ENCODE assay signal across 9 cellular contexts in genomic region chr1:62144238-62144831, GRCh38. TPM values are rescaled to one million over a fixed set of nuclear protein-coding genes. Genes with fewer than 3 reads are reported as not detected.
DNase-seq lines count a peak whose midpoint lies in the region; ATAC-seq, FAIRE-seq and TF ChIP-seq lines count a peak whose summit lies in the region.
"Had no signal": no experiment of that assay in that cellular context is flagged by ENCODE, and none has a peak within 500 bp of the region (broad histone marks: within the 10 kb centered on the region; RNA-seq: fewer than 3 reads in every experiment).

No MANE protein-coding gene starts in this region.

- no peaks in the 10 kb centered on the region for H3F3A ChIP-seq in MM.1S (ENCODE audit: insufficient read depth, low read length)

- peak; percentile 95 for FAIRE-seq in H1 (lab: Jason Lieb, UNC)

- H3K79me2 ChIP-seq in MM.1S (ENCODE audit: low read length): no peaks in the 10 kb centered on the region
- H3K79me2 ChIP-seq in H1 (ENCODE audit: control insufficient read depth in 1 of 2, insufficient read depth in 2 of 2, low read length in 2 of 2): no peaks in the 10 kb centered on the region

- no peak overlapping the region for H4K91ac ChIP-seq in H1 (replicated peaks; ENCODE audit: insufficient read length, low read length)

- ATAC-seq in GM18861 (IDR thresholded peaks at IDR 0.05; ENCODE audit: unreplicated experiment) (peak; percentile 67), HG02973 (IDR thresholded peaks at IDR 0.05; ENCODE audit: unreplicated experiment) (no peak), GM19395 (IDR thresholded peaks at IDR 0.05; ENCODE audit: unreplicated experiment) (no peak)
- peak; percentile 37 for ATAC-seq in naive thymus-derived CD4-positive, alpha-beta T cell

- no peak overlapping the region for H2BK20ac ChIP-seq in H1 (ENCODE audit: low read length)

- H2AFZ ChIP-seq in MM.1S (ENCODE audit: low read length) (no peak overlapping the region), H1 (ENCODE audit: low read length) (no peak overlapping the region)

- POLR2A ChIA-PET in H1 (lab: Charles Lee; ENCODE audit: partially characterized antibody): interaction anchor here (1.1 to 1.6 kb wide), 6 partner anchors 11 to 103 kb away, joined by 3 to 4 read pairs (median 3); no protein-coding TSS in a partner anchor
- POLR2A ChIA-PET in naive thymus-derived CD4-positive, alpha-beta T cell (lab: Charles Lee): no interaction called here

- H3K4me2 ChIP-seq in MM.1S (ENCODE audit: low read depth, low read length) (no peak overlapping the region), H1 (ENCODE audit: insufficient read depth in 1 of 2, low read depth in 2 of 2, low read length in 2 of 2) (no peak overlapping the region)

- DNase-seq in CD1c-positive myeloid dendritic cell (ENCODE audit: extremely low spot score) (peak; percentile 40), MM.1S (peak; percentile 62), SW480 (ENCODE audit: low spot score) (peak; percentile 18), H1 (ENCODE audit: low read depth in 1 of 2, low spot score in 2 of 2) (peak in 1 of 2 experiments; percentile 71)
- DNase-seq in naive thymus-derived CD4-positive, alpha-beta T cell: peak in 6 of 9 donors; percentile 1 to 28 (median 16)

- H4K20me1 ChIP-seq in MM.1S (ENCODE audit: insufficient read depth, low read length) (no peaks in the 10 kb centered on the region), H1 (replicated peaks in 1 of 2; ENCODE audit: control insufficient read depth in 1 of 2, insufficient read depth in 2 of 2, low read length in 2 of 2) (no peaks in the 10 kb centered on the region)

- no peak overlapping the region for H2BK120ac ChIP-seq in H1 (replicated peaks; ENCODE audit: low read depth, low read length)

- H3K4me1 Mint-ChIP-seq in naive thymus-derived CD4-positive, alpha-beta T cell: peaks cover 0 to 5% (median 0%) of the 10 kb centered on the region in 7 donors

- intact Hi-C loops in naive thymus-derived CD4-positive, alpha-beta T cell (cut with micrococcal nuclease): loop anchor here in 1 of 2 donors (1.0 kb wide), 1 partner anchor 62 kb away; no protein-coding TSS in a partner anchor

- H3K27me3 Mint-ChIP-seq in naive thymus-derived CD4-positive, alpha-beta T cell: no peaks in the 10 kb centered on the region

- no peak overlapping the region for H4K8ac ChIP-seq in H1 (ENCODE audit: extremely low read depth, insufficient read depth, low read length)

- H3K4me1 ChIP-seq in MM.1S (ENCODE audit: low read length) (no peaks in the 10 kb centered on the region), H1 (replicated peaks in 1 of 4; ENCODE audit: control insufficient read depth in 3 of 4, insufficient read depth in 4 of 4, low read length in 3 of 4) (peaks cover 0 to 9% (median 4%) of the 10 kb centered on the region in 4 experiments; a peak in 4 of 7 replicates)
- H3K4me1 ChIP-seq in naive thymus-derived CD4-positive, alpha-beta T cell (ENCODE audit: control insufficient read depth in 2 of 2, insufficient read depth in 2 of 2, low read length in 2 of 2): no peaks in the 10 kb centered on the region

- H3K27ac Mint-ChIP-seq in naive thymus-derived CD4-positive, alpha-beta T cell: no peak overlapping the region

- H3K9me3 ChIP-seq in MM.1S (replicated peaks; ENCODE audit: insufficient read depth, low read length) (no peaks in the 10 kb centered on the region), H1 (ENCODE audit: insufficient read depth in 2 of 2, low read depth in 1 of 2, low read length in 1 of 2) (no peaks in the 10 kb centered on the region)
- no peaks in the 10 kb centered on the region for H3K9me3 ChIP-seq in naive thymus-derived CD4-positive, alpha-beta T cell (ENCODE audit: control insufficient read depth in 2 of 3, low read length in 3 of 3)

- no peaks in the 10 kb centered on the region for H3K9me3 Mint-ChIP-seq in naive thymus-derived CD4-positive, alpha-beta T cell

- H3K79me1 ChIP-seq in H1 (ENCODE audit: low read depth, low read length): no peaks in the 10 kb centered on the region

- H2BK5ac ChIP-seq in H1 (ENCODE audit: low read depth, low read length): no peak overlapping the region

- no peak overlapping the region for H3K14ac ChIP-seq in H1 (ENCODE audit: insufficient read length)

- no peak overlapping the region for H3K23ac ChIP-seq in H1 (ENCODE audit: insufficient read length)

- H2BK12ac ChIP-seq in H1 (ENCODE audit: low read depth, low read length): no peak overlapping the region

- H3K27me3 ChIP-seq in MM.1S (replicated peaks; ENCODE audit: insufficient read depth, low read length) (no peaks in the 10 kb centered on the region), H1 (replicated peaks in 1 of 4; ENCODE audit: control insufficient read depth in 3 of 4, extremely low read depth in 1 of 4, insufficient read depth in 3 of 4, low read length in 3 of 4) (no peaks in the 10 kb centered on the region)
- no peaks in the 10 kb centered on the region for H3K27me3 ChIP-seq in naive thymus-derived CD4-positive, alpha-beta T cell (ENCODE audit: control insufficient read depth in 2 of 2, insufficient read depth in 2 of 2, low read length in 2 of 2)

- peak; percentile 66 to 72 for TF ChIP-seq RAD21 in H1 (IDR thresholded peaks at IDR 0.05 in 1 of 2, conservative IDR thresholded peaks at IDR 0.05 in 1 of 2; ENCODE audit: low read depth in 2 of 2, low read length in 2 of 2)

- H3K4me3 ChIP-seq in MM.1S (ENCODE audit: low read length): no peak overlapping the region
- H3K4me3 ChIP-seq in H1 (ENCODE audit: extremely low read depth in 1 of 4, insufficient read depth in 2 of 4, low read depth in 3 of 4, low read length in 4 of 4): no peak overlapping the region
- no peak overlapping the region for H3K4me3 ChIP-seq in naive thymus-derived CD4-positive, alpha-beta T cell (ENCODE audit: low read length)
- H3K4me3 ChIP-seq: skin epidermis had no signal

- no peak overlapping the region for H3K4me3 Mint-ChIP-seq in naive thymus-derived CD4-positive, alpha-beta T cell

- H3K36me3 ChIP-seq in MM.1S (replicated peaks; ENCODE audit: insufficient read depth, low read length) (no peaks in the 10 kb centered on the region), H1 (ENCODE audit: control insufficient read depth in 2 of 4, insufficient read depth in 4 of 4, low read length in 3 of 4) (peaks cover 0 to 5% (median 0%) of the 10 kb centered on the region in 4 experiments; a peak in 2 of 8 replicates)
- H3K36me3 ChIP-seq in naive thymus-derived CD4-positive, alpha-beta T cell (ENCODE audit: control insufficient read depth in 2 of 3, insufficient read depth in 3 of 3, low read length in 3 of 3): peaks cover 0 to 12% (median 0%) of the 10 kb centered on the region in 3 experiments

- no peaks in the 10 kb centered on the region for H3K9me2 ChIP-seq in MM.1S (replicated peaks; ENCODE audit: insufficient read depth, low read length)

- no peak overlapping the region for H2BK15ac ChIP-seq in H1 (ENCODE audit: low read length)

- peak; percentile 70 for TF ChIP-seq CTCF in MM.1S (IDR thresholded peaks at IDR 0.05; ENCODE audit: low read length)
- TF ChIP-seq CTCF in H1 (IDR thresholded peaks at IDR 0.05; ENCODE audit: control extremely low read depth in 1 of 3, insufficient read depth in 1 of 3, low read depth in 1 of 3, low read length in 3 of 3): peak in 2 of 3 experiments; percentile 65 to 77; a peak in 3 of 4 replicates

- H3K4ac ChIP-seq in H1 (replicated peaks; ENCODE audit: insufficient read length, low read depth, low read length): no peak overlapping the region

- CTCF ChIA-PET in H1 (lab: Charles Lee; ENCODE audit: partially characterized antibody): interaction anchor here (0.6 to 14.9 kb wide), 51 partner anchors 8 to 745 kb away, joined by 3 to 191 read pairs (median 4); no protein-coding TSS in a partner anchor
- CTCF ChIA-PET in naive thymus-derived CD4-positive, alpha-beta T cell (lab: Charles Lee): interaction anchor here (0.8 to 1.6 kb wide), 3 partner anchors 11 to 62 kb away, joined by 3 to 5 read pairs (median 5); no protein-coding TSS in a partner anchor

- no peak overlapping the region for H3K18ac ChIP-seq in H1 (ENCODE audit: extremely low read depth, low read length)

- H3K9ac ChIP-seq in MM.1S (ENCODE audit: low read length) (no peak overlapping the region), H1 (replicated peaks in 1 of 4; ENCODE audit: extremely low read depth in 1 of 4, low read depth in 3 of 4, low read length in 3 of 4) (no peak overlapping the region)

- 23% methylated on average over 1 of the region's 1 CpG; no CpG with 5 or more reads in 1 of the 2 experiments for WGBS in H1 (ENCODE audit: extremely low coverage in 1 of 2, insufficient coverage in 1 of 2, insufficient read length in 1 of 2, insufficient replicate concordance in 2 of 2, low coverage in 1 of 2, low lambda C conversion rate in 2 of 2, missing lambda C conversion rate in 1 of 2), 2 experiments

- peaks cover 0 to 36% (median 11%) of the 10 kb centered on the region in 5 donors for H3K36me3 Mint-ChIP-seq in naive thymus-derived CD4-positive, alpha-beta T cell

- TF ChIP-seq POLR2A in H1 (IDR thresholded peaks at IDR 0.05; ENCODE audit: control extremely low read depth in 1 of 2, low read depth in 2 of 2, low read length in 2 of 2): no peak

- no peak overlapping the region for H2AK5ac ChIP-seq in H1 (ENCODE audit: low read depth, low read length)

- no peak overlapping the region for H4K5ac ChIP-seq in H1 (ENCODE audit: insufficient read length, low read depth, low read length)

- TF ChIP-seq EP300 in H1 (IDR thresholded peaks at IDR 0.05; ENCODE audit: borderline replicate concordance in 1 of 2, low read depth in 2 of 2, low read length in 2 of 2): no peak

- no peaks in the 10 kb centered on the region; the same call in 1 of the 2 replicates for H3K23me2 ChIP-seq in H1 (ENCODE audit: low read depth, low read length)

- no peak overlapping the region for H3K56ac ChIP-seq in H1 (replicated peaks; ENCODE audit: insufficient read length, low read depth, low read length)

- H3K27ac ChIP-seq in MM.1S (ENCODE audit: low read length): no peak overlapping the region
- no peak overlapping the region for H3K27ac ChIP-seq in H1 (ENCODE audit: low read depth, low read length)
- H3K27ac ChIP-seq in naive thymus-derived CD4-positive, alpha-beta T cell (ENCODE audit: low read depth, low read length): no peak overlapping the region
- H3K27ac ChIP-seq: skin epidermis had no signal

TF ChIP-seq in H1, 55 proteins besides CTCF, POLR2A, EP300 and RAD21 (continues in another document):
- no peak for TF ChIP-seq TCF12 (IDR thresholded peaks at IDR 0.05; ENCODE audit: low read depth, low read length)

RNA-seq across cellular contexts. Expression of gene L1TD1, which starts 50.3 kb away (rescaled TPM):
- 425 and 441 TPM in 2 replicates for total RNA-seq in H1 (2021; fragmentation: NEBNext Ultra II Directional; extraction: Animal tissue kit (Norgen Biotek cat#: 25700))
- 20.8 and 35.3 TPM in 2 replicates for polyA plus RNA-seq in H1 (2011; rRNA removed)
- 102 TPM for polyA plus RNA-seq in H1 (2011; cell fraction: cytosol; rRNA removed)
- 28.5 TPM for polyA plus RNA-seq in H1 (2011; cell fraction: nucleus; rRNA removed)
- 165 to 378 TPM (median 196 TPM) in 4 replicates for polyA plus RNA-seq in H1 (2012, experiment 1 of 2)
- 19.6 TPM for polyA plus RNA-seq in H1 (2012, experiment 2 of 2)
- polyA plus RNA-seq in H1 (2013, experiment 1 of 2): 521 TPM
- 516 TPM for polyA plus RNA-seq in H1 (2013, experiment 2 of 2)
- 32.9 and 39.8 TPM in 2 replicates for polyA minus RNA-seq in H1 (2011; rRNA and poly(A)+ RNA removed)
- 55.6 TPM for polyA minus RNA-seq in H1 (2011; cell fraction: cytosol; rRNA and poly(A)+ RNA removed)
- polyA minus RNA-seq in H1 (2011; cell fraction: nucleus; rRNA and poly(A)+ RNA removed): 94.0 TPM
- total RNA-seq in naive thymus-derived CD4-positive, alpha-beta T cell: under 1 TPM in 2 of 5 experiments, not detected in 3; 0.11 to 0.44 TPM
- polyA plus RNA-seq in naive thymus-derived CD4-positive, alpha-beta T cell: not detected

Comparison
In these comparisons a context has a peak if more than half of its experiments do, and no peak if none do; other contexts are left out.
1. ATAC-seq: peak in GM18861 (single experiment) and naive thymus-derived CD4-positive, alpha-beta T cell (single experiment); none in HG02973 (single experiment) and GM19395 (single experiment).
2. RNA of gene L1TD1, which starts 50.3 kb away (total RNA-seq): 425 to 441 TPM in H1; 0.11 to 0.44 TPM in naive thymus-derived CD4-positive, alpha-beta T cell; every median in the first group is over 100 times any median in the second.